ENCODE assay signal across 11 cellular contexts in genomic region chr16:53068423-53068833, GRCh38. TPM values are rescaled to one million over a fixed set of nuclear protein-coding genes. Genes with fewer than 3 reads are reported as not detected.
A peak's percentile ranks its signal among the peaks of the same experiment; 100 is the strongest.
DNase-seq lines count a peak whose midpoint lies in the region; ATAC-seq, FAIRE-seq and TF ChIP-seq lines count a peak whose summit lies in the region.
"Had no signal": no experiment of that assay in that cellular context is flagged by ENCODE, and none has a peak within 500 bp of the region (broad histone marks: within the 10 kb centered on the region; RNA-seq: fewer than 3 reads in every experiment).

No MANE protein-coding gene starts in this region.

- TF ChIP-seq CTCF in Peyer's patch (IDR thresholded peaks at IDR 0.05) (no peak), upper lobe of right lung (IDR thresholded peaks at IDR 0.05) (no peak)

- ATAC-seq in HG02870 (IDR thresholded peaks at IDR 0.05; ENCODE audit: unreplicated experiment): peak; percentile 37
- ATAC-seq in upper lobe of right lung: peak; percentile 48

- no peak for TF ChIP-seq POLR2A in Peyer's patch (IDR thresholded peaks at IDR 0.05)

- peaks cover 0 to 20% (median 7%) of the 10 kb centered on the region in 4 donors for H3K4me1 ChIP-seq in Peyer's patch
- H3K4me1 ChIP-seq in upper lobe of right lung: peaks cover 50% of the 10 kb centered on the region

- DNase-seq in activated gamma-delta T cell treated with Interleukin-2 at 50 U/mL for 16 hours (peak; percentile 23), activated gamma-delta T cell (lab: John Stamatoyannopoulos, UW) (no peak), Peyer's patch (peak in 2 of 3 donors; percentile 72), upper lobe of right lung (no peak), Kasumi-1 (lab: John Stamatoyannopoulos, UW) (no peak), urothelium cell line (ENCODE audit: low spot score) (no peak), HK-2 (ENCODE audit: unreplicated experiment) (no peak)
- DNase-seq: NCI-H345, WERI-Rb-1 had no signal

- H3K4me3 ChIP-seq in Peyer's patch: no peak overlapping the region
- no peak overlapping the region for H3K4me3 ChIP-seq in upper lobe of right lung

- intact Hi-C loops in upper lobe of right lung (cut with DNase I): no loop called here

- FAIRE-seq in urothelium cell line (lab: Jason Lieb, UNC): no peak
- FAIRE-seq: bronchial epithelial cell had no signal

- peak overlapping the region in 2 of 4 donors; percentile 16 to 70 for H3K27ac ChIP-seq in Peyer's patch
- no peak overlapping the region for H3K27ac ChIP-seq in upper lobe of right lung
- H3K27ac ChIP-seq: WERI-Rb-1 had no signal

- H3K36me3 ChIP-seq in Peyer's patch (peaks cover 0 to 5% (median 0%) of the 10 kb centered on the region in 3 donors), upper lobe of right lung (no peaks in the 10 kb centered on the region)
- H3K36me3 ChIP-seq: WERI-Rb-1 had no signal

- H3K9me3 ChIP-seq in Peyer's patch: no peaks in the 10 kb centered on the region
- H3K9me3 ChIP-seq in upper lobe of right lung: no peaks in the 10 kb centered on the region

- H3K27me3 ChIP-seq in Peyer's patch: no peaks in the 10 kb centered on the region
- H3K27me3 ChIP-seq in upper lobe of right lung: no peaks in the 10 kb centered on the region

RNA-seq across cellular contexts. Expression of gene CHD9, which starts 13.6 kb away (rescaled TPM):
- total RNA-seq in Peyer's patch: 100 to 1,000 TPM in 1 of 4 donors, 10 to 100 TPM in 3; 48.4 to 187 (median 79.3) TPM
- 81.4 TPM for total RNA-seq in upper lobe of right lung

RNA-seq across cellular contexts. Expression of gene CHD9NB, which starts 15.7 kb away (rescaled TPM):
- total RNA-seq in Peyer's patch (1 to 10 TPM in 3 of 4 donors, not detected in 1; 2.4 to 6.9 (median 3.2) TPM), upper lobe of right lung (1.1 TPM)

Comparison
In these comparisons a context has a peak if more than half of its experiments do, and no peak if none do; other contexts are left out.
1. DNase-seq: peak in activated gamma-delta T cell treated with Interleukin-2 at 50 U/mL for 16 hours (single experiment) and Peyer's patch (2 of 3); none in activated gamma-delta T cell (single experiment), upper lobe of right lung (single experiment), Kasumi-1 (0 of 2), urothelium cell line (single experiment) and HK-2 (single experiment).